Comparison of ENCODE assay signal across 15 cellular contexts in genomic region chr4:184680698-184681097, GRCh38. TPM values are rescaled to one million over a fixed set of nuclear protein-coding genes. Genes with fewer than 3 reads are reported as not detected.
DNase-seq lines count a peak whose midpoint lies in the region; ATAC-seq and TF ChIP-seq lines count a peak whose summit lies in the region.
"Had no signal": no experiment of that assay in that cellular context is flagged by ENCODE, and none has a peak within 500 bp of the region (broad histone marks: within the 10 kb centered on the region; RNA-seq: fewer than 3 reads in every experiment).

No MANE protein-coding gene starts in this region.

- ATAC-seq in RWPE2 (ENCODE audit: low read depth): peak; percentile 29; the same call in 1 of the 3 replicates
- ATAC-seq in mucosa of descending colon: peak; percentile 99
- ATAC-seq: Panc1 had no signal

- H3K27ac Mint-ChIP-seq in Calu3 (ENCODE audit: unreplicated experiment) (no peak overlapping the region), CD14-positive monocyte (peak overlapping the region in 2 of 7 donors; percentile 40 to 53)
- H3K27ac Mint-ChIP-seq: H9 had no signal

- peaks cover 11% of the 10 kb centered on the region for H3K4me1 Mint-ChIP-seq in Calu3 (ENCODE audit: low read depth, unreplicated experiment)
- H3K4me1 Mint-ChIP-seq in CD14-positive monocyte: peaks cover 26% of the 10 kb centered on the region
- H3K4me1 Mint-ChIP-seq: H9 had no signal

- no peaks in the 10 kb centered on the region for H3K27me3 ChIP-seq in RWPE2 (ENCODE audit: insufficient read depth, poor library complexity, severe bottlenecking)
- H3K27me3 ChIP-seq in esophagus squamous epithelium: no peaks in the 10 kb centered on the region

- H3K4me3 ChIP-seq in RWPE2 (ENCODE audit: severe bottlenecking) (no peak overlapping the region), esophagus squamous epithelium (no peak overlapping the region), mucosa of descending colon (no peak overlapping the region)

- H3K9me3 ChIP-seq in RWPE2 (ENCODE audit: severe bottlenecking): no peaks in the 10 kb centered on the region
- no peaks in the 10 kb centered on the region for H3K9me3 ChIP-seq in esophagus squamous epithelium
- H3K9me3 ChIP-seq in mucosa of descending colon: no peaks in the 10 kb centered on the region

- peaks cover 27% of the 10 kb centered on the region; the same call in 1 of the 2 replicates for H3K36me3 ChIP-seq in RWPE2 (ENCODE audit: low read depth)
- peaks cover 0 to 9% (median 0%) of the 10 kb centered on the region in 3 donors for H3K36me3 ChIP-seq in esophagus squamous epithelium
- no peaks in the 10 kb centered on the region for H3K36me3 ChIP-seq in mucosa of descending colon (ENCODE audit: low read depth)

- no peak for TF ChIP-seq CTCF in Calu3 (IDR thresholded peaks at IDR 0.05; ENCODE audit: unreplicated experiment)
- TF ChIP-seq CTCF in RWPE2 (IDR thresholded peaks at IDR 0.05; ENCODE audit: poor library complexity, severe bottlenecking): no peak
- TF ChIP-seq CTCF in esophagus squamous epithelium (IDR thresholded peaks at IDR 0.05): no peak
- no peak for TF ChIP-seq CTCF in mucosa of descending colon (IDR thresholded peaks at IDR 0.05)
- no peak for TF ChIP-seq CTCF in CD14-positive monocyte (IDR thresholded peaks at IDR 0.05)

- intact Hi-C loops in Calu3 (cut with micrococcal nuclease; ENCODE audit: unreplicated experiment): no loop called here
- intact Hi-C loops in esophagus squamous epithelium (cut with DNase I): no loop called here
- intact Hi-C loops in mucosa of descending colon (cut with DNase I, micrococcal nuclease): no loop called here
- intact Hi-C loops in CD14-positive monocyte (cut with micrococcal nuclease): no loop called here

- H3K4me1 ChIP-seq in RWPE2 (ENCODE audit: insufficient read depth, poor library complexity, severe bottlenecking) (peaks cover 14% of the 10 kb centered on the region), esophagus squamous epithelium (peaks cover 0 to 30% (median 0%) of the 10 kb centered on the region in 3 donors), mucosa of descending colon (ENCODE audit: low read depth) (peaks cover 6% of the 10 kb centered on the region)

- no peaks in the 10 kb centered on the region for H3K27me3 Mint-ChIP-seq in Calu3 (ENCODE audit: unreplicated experiment)
- no peaks in the 10 kb centered on the region for H3K27me3 Mint-ChIP-seq in CD14-positive monocyte (ENCODE audit: low read depth in 3 of 3)

- no peak for TF ChIP-seq POLR2A in esophagus squamous epithelium (IDR thresholded peaks at IDR 0.05)

- H3K4me3 Mint-ChIP-seq in Calu3 (ENCODE audit: low read depth, unreplicated experiment): no peak overlapping the region
- H3K4me3 Mint-ChIP-seq in CD14-positive monocyte: peak overlapping the region in 1 of 2 donors; percentile 56
- H3K4me3 Mint-ChIP-seq: H9 had no signal

- H3K9me3 Mint-ChIP-seq in Calu3 (ENCODE audit: low read depth, unreplicated experiment): no peaks in the 10 kb centered on the region
- peaks cover 0 to 2% (median 0%) of the 10 kb centered on the region in 7 donors for H3K9me3 Mint-ChIP-seq in CD14-positive monocyte

- WGBS in esophagus squamous epithelium, 2 donors: 41 to 53% methylated on average over 9 of the region's 9 CpGs

- H3K36me3 Mint-ChIP-seq in Calu3 (ENCODE audit: insufficient read depth, unreplicated experiment): no peaks in the 10 kb centered on the region
- peaks cover 0 to 4% of the 10 kb centered on the region in 2 donors for H3K36me3 Mint-ChIP-seq in CD14-positive monocyte

- BruUV-seq in Calu3 (replicated peaks; lab: Mats Ljungman, UMichigan): no TSS peak

- CTCF ChIA-PET in Calu3 (lab: Charles Lee): interaction anchor here (0.6 kb wide), 1 partner anchor 133 kb away, joined by 4 read pairs; no protein-coding TSS in a partner anchor

- DNase-seq in Calu3 (peak; percentile 20), RWPE2 (ENCODE audit: low spot score) (no peak), esophagus squamous epithelium (lab: John Stamatoyannopoulos, UW) (no peak), mucosa of descending colon (peak in 1 of 3 donors; percentile 80), CD14-positive monocyte (ENCODE audit: low spot score) (no peak), NCI-H128 (lab: John Stamatoyannopoulos, UW; ENCODE audit: unreplicated experiment) (no peak), GM03348 (ENCODE audit: low spot score) (no peak)
- no peak for DNase-seq in stimulated activated CD4-positive, alpha-beta T cell treated with anti-CD3 and anti-CD28 coated beads, Interleukin-4, amount 100 ng/mL, for 24 hours
- DNase-seq: C1 segment of cervical spinal cord, COR-L47, H9, IMR-90, NCI-H2107, SHP77 treated with DMSO at 0.1 percent for 48 hours had no signal

- no peak overlapping the region for H3K27ac ChIP-seq in RWPE2 (ENCODE audit: poor library complexity, severe bottlenecking)
- H3K27ac ChIP-seq in esophagus squamous epithelium: peak overlapping the region; percentile 7 to 72 (median 54)

RNA-seq across cellular contexts. Expression of gene PRIMPOL, which starts 31.2 kb away (rescaled TPM):
- total RNA-seq in Calu3 (2022) (12.7 and 16.0 TPM in 2 replicates), esophagus squamous epithelium (10 to 100 TPM in 3 of 4 donors, 1 to 10 TPM in 1; 4.5 to 15.6 (median 10.8) TPM), mucosa of descending colon (10 to 100 TPM; 17.1 to 22.5 (median 21.7) TPM)
- 10 to 100 TPM in 1 of 2 donors, 1 to 10 TPM in 1; 10.0 to 10.5 TPM for polyA plus RNA-seq in CD14-positive monocyte

RNA-seq across cellular contexts. Expression of gene CASP3, which starts 31.5 kb away (rescaled TPM):
- total RNA-seq in Calu3 (2022) (21.8 and 22.2 TPM in 2 replicates), esophagus squamous epithelium (10 to 100 TPM; 22.9 to 48.0 (median 28.5) TPM), mucosa of descending colon (10 to 100 TPM; 29.7 to 48.6 (median 37.8) TPM)
- 10 to 100 TPM in 1 of 2 donors, 1 to 10 TPM in 1; 6.7 to 11.3 TPM for polyA plus RNA-seq in CD14-positive monocyte

RNA-seq across cellular contexts. Expression of gene CENPU, which starts 53.2 kb away (rescaled TPM):
- total RNA-seq in Calu3 (2022) (61.3 and 79.2 TPM in 2 replicates), esophagus squamous epithelium (10 to 100 TPM in 3 of 4 donors, 1 to 10 TPM in 1; 4.8 to 34.6 (median 18.1) TPM), mucosa of descending colon (10 to 100 TPM in 1 of 3 donors, 1 to 10 TPM in 2; 5.1 to 19.5 (median 9.5) TPM)
- polyA plus RNA-seq in CD14-positive monocyte: 1 to 10 TPM; 1.2 to 1.6 TPM
